In the genomic region with DNA sequence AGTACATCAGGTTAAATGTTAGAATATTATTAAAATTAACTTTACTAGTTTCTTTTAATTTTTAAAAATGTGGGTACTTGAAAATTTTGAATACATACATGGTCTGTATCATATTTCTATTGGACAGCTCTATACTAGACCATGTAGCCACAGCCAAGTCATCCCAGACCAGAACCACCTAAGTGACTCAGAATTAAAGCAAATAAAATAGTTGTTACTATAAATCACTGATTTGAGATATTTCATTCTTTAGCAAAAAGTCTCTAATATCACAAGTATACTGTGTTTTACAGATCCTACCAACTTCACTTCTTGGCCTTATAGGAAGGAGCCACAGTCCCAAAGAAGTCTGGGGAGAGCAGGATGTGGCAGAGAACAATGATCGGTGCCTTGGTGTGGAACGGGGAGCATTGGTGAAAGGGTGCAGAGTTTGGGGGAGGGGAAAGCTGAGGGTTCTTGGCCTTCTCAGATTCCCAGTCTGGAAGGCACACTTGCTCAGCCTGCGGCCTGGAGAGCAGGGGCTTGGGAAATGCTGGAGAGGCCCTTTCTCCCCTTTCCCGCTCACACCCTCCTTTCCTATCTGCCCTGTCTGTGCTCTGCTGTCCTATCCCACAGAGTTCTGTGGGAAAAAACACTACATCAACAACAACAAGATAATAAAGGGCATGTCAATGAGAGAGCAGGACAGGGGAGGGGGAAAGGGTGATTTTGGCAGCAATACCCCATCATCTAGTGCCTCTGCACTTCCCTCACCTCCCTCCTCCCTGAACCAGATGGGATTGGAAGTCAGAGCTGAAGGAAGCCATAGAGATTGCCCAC, we compare ENCODE assay signal across 20 cellular contexts.
"Had no signal": no experiment of that assay in that cellular context is flagged by ENCODE, and none has a peak within 500 bp of the region (broad histone marks: within the 10 kb centered on the region; RNA-seq: fewer than 3 reads in every experiment).

No MANE protein-coding gene starts in this region.

- H3K9me3 Mint-ChIP-seq: activated naive CD4-positive, alpha-beta T cell treated with anti-CD3 and anti-CD28 coated beads, Interleukin-2, amount 50 U/mL, for 24 hours; dendritic cell treated with granulocyte-macrophage colony-stimulating factor and Interleukin-4, amounts not matched to agents 40 ng/mL and 50 ng/mL, for 4 days; memory B cell; stimulated activated memory B cell treated with anti-CD40 and anti-IgM and Interleukin-4, amounts not matched to agents 10 μg/mL and 1 μg/mL and 100 μg/mL, for 72 hours had no signal

- H3K9me3 ChIP-seq: ascending aorta, left lung, psoas muscle, right lobe of liver, testis, upper lobe of left lung had no signal

- ATAC-seq: left lung; psoas muscle; right lobe of liver; stimulated activated memory B cell treated with anti-CD40 and anti-IgM and Interleukin-4, amounts not matched to agents 10 μg/mL and 1 μg/mL and 100 μg/mL, for 72 hours had no signal

- H3K4me1 Mint-ChIP-seq: activated naive CD4-positive, alpha-beta T cell treated with anti-CD3 and anti-CD28 coated beads, Interleukin-2, amount 50 U/mL, for 24 hours; memory B cell; stimulated activated memory B cell treated with anti-CD40 and anti-IgM and Interleukin-4, amounts not matched to agents 10 μg/mL and 1 μg/mL and 100 μg/mL, for 72 hours had no signal

- H3K4me1 ChIP-seq: left lung, psoas muscle, right lobe of liver, upper lobe of left lung had no signal

- H3K27me3 Mint-ChIP-seq: dendritic cell treated with granulocyte-macrophage colony-stimulating factor and Interleukin-4, amounts not matched to agents 40 ng/mL and 50 ng/mL, for 4 days had no signal

- H3K36me3 Mint-ChIP-seq: activated naive CD4-positive, alpha-beta T cell treated with anti-CD3 and anti-CD28 coated beads, Interleukin-2, amount 50 U/mL, for 24 hours; memory B cell; stimulated activated memory B cell treated with anti-CD40 and anti-IgM and Interleukin-4, amounts not matched to agents 10 μg/mL and 1 μg/mL and 100 μg/mL, for 72 hours had no signal

- H3K4me3 Mint-ChIP-seq: activated naive CD4-positive, alpha-beta T cell treated with anti-CD3 and anti-CD28 coated beads, Interleukin-2, amount 50 U/mL, for 24 hours; dendritic cell treated with granulocyte-macrophage colony-stimulating factor and Interleukin-4, amounts not matched to agents 40 ng/mL and 50 ng/mL, for 4 days; memory B cell; stimulated activated memory B cell treated with anti-CD40 and anti-IgM and Interleukin-4, amounts not matched to agents 10 μg/mL and 1 μg/mL and 100 μg/mL, for 72 hours had no signal

- H3K27me3 ChIP-seq: ascending aorta, left lung, right lobe of liver, testis, upper lobe of left lung had no signal

- H3K27ac Mint-ChIP-seq: activated naive CD4-positive, alpha-beta T cell treated with anti-CD3 and anti-CD28 coated beads, Interleukin-2, amount 50 U/mL, for 24 hours; dendritic cell treated with granulocyte-macrophage colony-stimulating factor and Interleukin-4, amounts not matched to agents 40 ng/mL and 50 ng/mL, for 4 days; memory B cell; stimulated activated memory B cell treated with anti-CD40 and anti-IgM and Interleukin-4, amounts not matched to agents 10 μg/mL and 1 μg/mL and 100 μg/mL, for 72 hours had no signal

- H3K36me3 ChIP-seq: ascending aorta, left lung, right lobe of liver, upper lobe of left lung had no signal

- H3K4me3 ChIP-seq: ascending aorta, left lung, psoas muscle, right lobe of liver, smooth muscle cell, testis, upper lobe of left lung had no signal

- DNase-seq: activated CD4-positive, alpha-beta T cell treated with anti-CD3 and anti-CD28 coated beads, Interleukin-2, amount 50 U/mL, for 4 hours; activated gamma-delta T cell; cerebellar nuclear complex; effector memory CD4-positive, alpha-beta T cell; hypothalamus; islet precursor cell; left lung; psoas muscle; right lobe of liver; stimulated activated CD4-positive, alpha-beta T cell treated with anti-CD3 and anti-CD28 coated beads, Interleukin-4, amount 100 ng/mL, for 1 hour; SW 1271; T-helper 2 cell; testis; upper lobe of left lung had no signal

- H3K4me2 ChIP-seq: smooth muscle cell had no signal

- H3K27ac ChIP-seq: ascending aorta, left lung, psoas muscle, right lobe of liver, testis, upper lobe of left lung had no signal
